11 cellular contexts compared by ENCODE assay signal in genomic region chr12:3107071-3107583, GRCh38. TPM values are rescaled to one million over a fixed set of nuclear protein-coding genes. Genes with fewer than 3 reads are reported as not detected.
DNase-seq lines count a peak whose midpoint lies in the region; ATAC-seq and TF ChIP-seq lines count a peak whose summit lies in the region.
"Had no signal": no experiment of that assay in that cellular context is flagged by ENCODE, and none has a peak within 500 bp of the region (broad histone marks: within the 10 kb centered on the region; RNA-seq: fewer than 3 reads in every experiment).

No MANE protein-coding gene starts in this region.

- 54 to 63% methylated on average over 13 to 14 of the region's 14 CpGs for WGBS in testis, 2 donors

- TF ChIP-seq CTCF in tibial artery (IDR thresholded peaks at IDR 0.05) (no peak), testis (IDR thresholded peaks at IDR 0.05) (no peak)

- POLR2A ChIA-PET in naive thymus-derived CD8-positive, alpha-beta T cell (lab: Charles Lee) = no interaction called here

- no peaks in the 10 kb centered on the region for H3K4me1 Mint-ChIP-seq in naive thymus-derived CD8-positive, alpha-beta T cell

- no peaks in the 10 kb centered on the region for H3K36me3 ChIP-seq in adipocyte (ENCODE audit: control insufficient read depth, insufficient read depth, low read length, severe bottlenecking)
- no peaks in the 10 kb centered on the region for H3K36me3 ChIP-seq in iPS-15b (ENCODE audit: control insufficient read depth, insufficient read depth, low read length)
- no peaks in the 10 kb centered on the region for H3K36me3 ChIP-seq in tibial artery
- H3K36me3 ChIP-seq in testis (ENCODE audit: low read depth, missing control alignments) = no peaks in the 10 kb centered on the region

- H3K9me3 ChIP-seq in adipocyte (ENCODE audit: control insufficient read depth, low read length) = no peaks in the 10 kb centered on the region
- no peaks in the 10 kb centered on the region for H3K9me3 ChIP-seq in iPS-15b (ENCODE audit: control insufficient read depth, insufficient read depth, low read length)
- no peaks in the 10 kb centered on the region for H3K9me3 ChIP-seq in tibial artery
- no peaks in the 10 kb centered on the region for H3K9me3 ChIP-seq in testis

- H3K4me3 ChIP-seq in adipocyte (ENCODE audit: low read length) (no peak overlapping the region), iPS-15b (ENCODE audit: low read depth, low read length) (no peak overlapping the region), tibial artery (peak overlapping the region in 1 of 2 donors; percentile 1), testis (no peak overlapping the region)

- TF ChIP-seq POLR2A in testis (IDR thresholded peaks at IDR 0.05) = no peak

- peak overlapping the region; percentile 66 to 70 for H3K27ac ChIP-seq in tibial artery
- H3K27ac ChIP-seq in testis = no peak overlapping the region

- H3K36me3 Mint-ChIP-seq in naive thymus-derived CD8-positive, alpha-beta T cell = no peaks in the 10 kb centered on the region
- H3K36me3 Mint-ChIP-seq: activated naive CD8-positive, alpha-beta T cell had no signal

- no peak overlapping the region for H3K4me3 Mint-ChIP-seq in naive thymus-derived CD8-positive, alpha-beta T cell
- H3K4me3 Mint-ChIP-seq: activated CD4-positive, alpha-beta T cell treated with anti-CD3 and anti-CD28 coated beads for 36 hours; activated naive CD8-positive, alpha-beta T cell had no signal

- no peak for ATAC-seq in naive thymus-derived CD8-positive, alpha-beta T cell
- ATAC-seq: activated CD4-positive, alpha-beta T cell treated with anti-CD3 and anti-CD28 coated beads for 36 hours had no signal

- H3K9me3 Mint-ChIP-seq in naive thymus-derived CD8-positive, alpha-beta T cell = no peaks in the 10 kb centered on the region

- H3K27me3 ChIP-seq in adipocyte (replicated peaks; ENCODE audit: control insufficient read depth, insufficient read depth, low read length) = no peaks in the 10 kb centered on the region
- no peaks in the 10 kb centered on the region for H3K27me3 ChIP-seq in iPS-15b (ENCODE audit: control insufficient read depth, insufficient read depth, low read length)
- H3K27me3 ChIP-seq in tibial artery = no peaks in the 10 kb centered on the region
- H3K27me3 ChIP-seq in testis = no peaks in the 10 kb centered on the region

- peaks cover 30% of the 10 kb centered on the region for H3K4me1 ChIP-seq in adipocyte (ENCODE audit: control insufficient read depth, insufficient read depth, low read length)
- H3K4me1 ChIP-seq in iPS-15b (ENCODE audit: control insufficient read depth, insufficient read depth, low read length) = peaks cover 2% of the 10 kb centered on the region
- peaks cover 0 to 62% (median 33%) of the 10 kb centered on the region in 4 donors for H3K4me1 ChIP-seq in tibial artery
- peaks cover 23% of the 10 kb centered on the region for H3K4me1 ChIP-seq in testis

- no peak overlapping the region for H3K27ac Mint-ChIP-seq in naive thymus-derived CD8-positive, alpha-beta T cell
- H3K27ac Mint-ChIP-seq: activated CD4-positive, alpha-beta T cell treated with anti-CD3 and anti-CD28 coated beads for 36 hours; activated naive CD8-positive, alpha-beta T cell had no signal

- intact Hi-C loops in tibial artery (cut with DNase I; ENCODE audit: low total_unique reads) = no loop called here
- intact Hi-C loops in testis (cut with DNase I; ENCODE audit: low total_unique reads) = no loop called here

- H3K9ac ChIP-seq in adipocyte (ENCODE audit: low read length) = no peak overlapping the region
- peak overlapping the region; percentile 37 for H3K9ac ChIP-seq in iPS-15b (ENCODE audit: low read depth, low read length)

- DNase-seq in NCI-H524 (lab: John Stamatoyannopoulos, UW) (peak; percentile 26 to 52), NCI-H524 treated with DMSO at 0.1 percent for 48 hours (lab: John Stamatoyannopoulos, UW) (no peak), adipocyte (ENCODE audit: low read depth) (peak; percentile 65), tibial artery (peak in 1 of 2 donors; percentile 75), testis (no peak)
- no peak for DNase-seq in naive thymus-derived CD8-positive, alpha-beta T cell
- no peak for DNase-seq in activated naive CD4-positive, alpha-beta T cell (lab: John Stamatoyannopoulos, UW)
- DNase-seq: activated CD4-positive, alpha-beta T cell treated with anti-CD3 and anti-CD28 coated beads for 36 hours; NCI-H187 had no signal

- H3K27me3 Mint-ChIP-seq in naive thymus-derived CD8-positive, alpha-beta T cell = peaks cover 4 to 14% (median 6%) of the 10 kb centered on the region in 5 donors
- H3K27me3 Mint-ChIP-seq: activated CD4-positive, alpha-beta T cell treated with anti-CD3 and anti-CD28 coated beads for 36 hours had no signal

RNA-seq across cellular contexts. Expression of gene TSPAN9, which starts 29.9 kb away (rescaled TPM):
- 1 to 10 TPM in 1 of 2 experiments, under 1 TPM in 1; 0.65 to 1.2 TPM for total RNA-seq in naive thymus-derived CD8-positive, alpha-beta T cell
- not detected for polyA plus RNA-seq in naive thymus-derived CD8-positive, alpha-beta T cell
- total RNA-seq in testis = 10 to 100 TPM; 19.8 to 23.5 TPM
- 14.2 TPM for polyA plus RNA-seq in testis (ENCODE audit: insufficient read depth, low read depth, low replicate concordance)

Comparison
In these comparisons a context has a peak if more than half of its experiments do, and no peak if none do; other contexts are left out.
1. DNase-seq: peak in NCI-H524 (2 of 2) and adipocyte (single experiment); none in NCI-H524 treated with DMSO at 0.1 percent for 48 hours (single experiment), naive thymus-derived CD8-positive, alpha-beta T cell (0 of 10), testis (single experiment) and activated naive CD4-positive, alpha-beta T cell (0 of 4).
2. H3K27ac ChIP-seq: peak in tibial artery (2 of 2); none in testis (0 of 2).
3. RNA of gene TSPAN9, which starts 29.9 kb away (total RNA-seq): 19.8 to 23.5 TPM in testis; 0.65 to 1.2 TPM in naive thymus-derived CD8-positive, alpha-beta T cell; every median in the first group is over 4 times any median in the second.